Comparison of ENCODE assay signal across 8 cellular contexts in the genomic region with DNA sequence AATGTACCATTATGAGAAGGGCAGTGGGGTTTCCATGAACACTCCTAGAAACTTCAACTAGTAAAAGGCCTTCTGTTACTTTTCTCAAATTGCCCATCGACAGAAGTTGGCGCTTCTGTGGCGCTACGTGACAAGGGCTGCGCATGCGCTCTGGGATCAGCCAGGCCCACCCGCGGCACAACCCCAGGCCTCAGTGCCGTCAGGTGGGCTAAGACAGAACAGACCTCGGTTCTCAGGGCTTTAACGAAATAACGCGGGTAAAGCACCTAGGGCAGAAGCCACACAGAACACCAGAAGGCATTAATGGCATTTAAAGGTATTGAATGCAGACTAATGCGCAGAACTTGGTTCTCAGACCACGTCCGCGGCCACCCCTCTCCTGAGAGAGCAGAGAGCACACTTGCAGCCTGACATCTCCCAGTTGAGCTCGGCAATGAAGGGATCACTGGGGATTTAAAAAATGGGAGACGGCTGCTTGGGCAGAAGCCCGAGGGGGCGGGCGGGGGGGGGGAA.
DNase-seq lines count a peak whose midpoint lies in the region; TF ChIP-seq lines count a peak whose summit lies in the region.

No MANE protein-coding gene starts in this region.

- peak overlapping the region; percentile 99 for H3K27ac Mint-ChIP-seq in progenitor cell of endocrine pancreas

- H2AFZ ChIP-seq in GM23248, result peak overlapping the region; percentile 90
- peak overlapping the region; percentile 99 for H2AFZ ChIP-seq in Loucy (ENCODE audit: low read length)
- H2AFZ ChIP-seq in SU-DHL-6 (ENCODE audit: low read depth, low read length, severe bottlenecking), result peak overlapping the region; percentile 93

- H3K4me1 ChIP-seq in GM23248 (ENCODE audit: insufficient read depth) (no peaks in the 10 kb centered on the region), Loucy (ENCODE audit: insufficient read depth, low read length, poor library complexity, severe bottlenecking) (peaks cover 7% of the 10 kb centered on the region), left ventricle myocardium inferior (peaks cover 17% of the 10 kb centered on the region)

- H3K4me2 ChIP-seq in GM23248 (ENCODE audit: unreplicated experiment) (peak overlapping the region; percentile 77), Loucy (ENCODE audit: low read depth, low read length, poor library complexity, severe bottlenecking) (peak overlapping the region; percentile 71), SU-DHL-6 (ENCODE audit: low read depth, low read length, poor library complexity, severe bottlenecking) (peak overlapping the region; percentile 74)

- H3K9ac ChIP-seq in GM23248 (peak overlapping the region; percentile 45; the same call in 1 of the 2 replicates), Loucy (ENCODE audit: low read depth, low read length, poor library complexity, severe bottlenecking) (peak overlapping the region; percentile 91), SU-DHL-6 (ENCODE audit: low read length) (peak overlapping the region; percentile 74)

- H3F3A ChIP-seq in GM23248 (ENCODE audit: insufficient read depth), result peaks cover 9% of the 10 kb centered on the region
- peaks cover 4% of the 10 kb centered on the region; the same call in 1 of the 2 replicates for H3F3A ChIP-seq in Loucy (ENCODE audit: low read depth)
- peaks cover 8% of the 10 kb centered on the region; the same call in 1 of the 2 replicates for H3F3A ChIP-seq in SU-DHL-6 (ENCODE audit: insufficient read depth)

- H4K20me1 ChIP-seq in GM23248 (ENCODE audit: insufficient read depth) (no peaks in the 10 kb centered on the region), Loucy (ENCODE audit: insufficient read depth, low read length, poor library complexity, severe bottlenecking) (no peaks in the 10 kb centered on the region), SU-DHL-6 (ENCODE audit: low read depth, low read length) (no peaks in the 10 kb centered on the region)

- H3K9me3 Mint-ChIP-seq in progenitor cell of endocrine pancreas (ENCODE audit: low read depth), result no peaks in the 10 kb centered on the region

- H3K27ac ChIP-seq in GM23248, result no peak overlapping the region
- peak overlapping the region; percentile 94 for H3K27ac ChIP-seq in SU-DHL-6 (ENCODE audit: low read depth, low read length)
- H3K27ac ChIP-seq in left ventricle myocardium inferior (replicated peaks), result peak overlapping the region; percentile 97

- in situ Hi-C loops in GM23248 (cut with MboI), result no loop called here

- H3K4me3 Mint-ChIP-seq in progenitor cell of endocrine pancreas (ENCODE audit: low read depth), result peak overlapping the region; percentile 94

- peaks cover 3% of the 10 kb centered on the region for H3K4me1 Mint-ChIP-seq in progenitor cell of endocrine pancreas (ENCODE audit: low read depth)

- TF ChIP-seq CTCF in Loucy (conservative IDR thresholded peaks at IDR 0.05; ENCODE audit: low read length) (no peak), SU-DHL-6 (IDR thresholded peaks at IDR 0.05; ENCODE audit: insufficient read depth, low read length, poor library complexity, severe bottlenecking) (no peak), left ventricle myocardium inferior (IDR thresholded peaks at IDR 0.05; ENCODE audit: borderline replicate concordance) (no peak), progenitor cell of endocrine pancreas (IDR thresholded peaks at IDR 0.05; ENCODE audit: unreplicated experiment) (no peak)

- peaks cover 2% of the 10 kb centered on the region for H3K36me3 Mint-ChIP-seq in progenitor cell of endocrine pancreas (ENCODE audit: insufficient read depth)

- H3K36me3 ChIP-seq in GM23248 (ENCODE audit: low read depth) (no peaks in the 10 kb centered on the region), Loucy (ENCODE audit: insufficient read depth, low read length) (no peaks in the 10 kb centered on the region), SU-DHL-6 (ENCODE audit: low read length) (no peaks in the 10 kb centered on the region), left ventricle myocardium inferior (no peaks in the 10 kb centered on the region)

- H3K4me3 ChIP-seq in GM23248 (peak overlapping the region; percentile 79), Loucy (ENCODE audit: low read length, poor library complexity, severe bottlenecking) (peak overlapping the region; percentile 90), SU-DHL-6 (ENCODE audit: insufficient read depth, low read length, poor library complexity, severe bottlenecking) (peak overlapping the region; percentile 28), left ventricle myocardium inferior (peak overlapping the region; percentile 81)

- DNase-seq in DMS79 treated with DMSO at 0.1 percent for 48 hours (lab: John Stamatoyannopoulos, UW) (peak; percentile 44), GM23248 (peak; percentile 60), amniotic epithelial cell (ENCODE audit: low read depth) (peak; percentile 34), left ventricle myocardium inferior (peak; percentile 83), progenitor cell of endocrine pancreas (ENCODE audit: low spot score, unreplicated experiment) (peak; percentile 57), ureter (ENCODE audit: low spot score) (peak; percentile 81)

- H3K27me3 ChIP-seq in GM23248 (replicated peaks; ENCODE audit: insufficient read depth), result no peaks in the 10 kb centered on the region
- no peaks in the 10 kb centered on the region for H3K27me3 ChIP-seq in Loucy (ENCODE audit: insufficient read depth, low read length, poor library complexity, severe bottlenecking)
- no peaks in the 10 kb centered on the region for H3K27me3 ChIP-seq in SU-DHL-6 (ENCODE audit: low read length)
- H3K27me3 ChIP-seq in left ventricle myocardium inferior (ENCODE audit: low read depth), result no peaks in the 10 kb centered on the region

- H3K79me2 ChIP-seq in GM23248 (ENCODE audit: insufficient read depth), result no peaks in the 10 kb centered on the region
- no peaks in the 10 kb centered on the region for H3K79me2 ChIP-seq in Loucy (ENCODE audit: insufficient read depth, low read length)
- H3K79me2 ChIP-seq in SU-DHL-6 (ENCODE audit: insufficient read depth, low read length), result no peaks in the 10 kb centered on the region

- H3K27me3 Mint-ChIP-seq in progenitor cell of endocrine pancreas, result no peaks in the 10 kb centered on the region

- H3K9me2 ChIP-seq in GM23248 (ENCODE audit: insufficient read depth) (no peaks in the 10 kb centered on the region), Loucy (replicated peaks; ENCODE audit: low read depth, low read length) (no peaks in the 10 kb centered on the region), SU-DHL-6 (replicated peaks; ENCODE audit: insufficient read depth, low read length) (no peaks in the 10 kb centered on the region)

- H3K9me3 ChIP-seq in GM23248 (ENCODE audit: low read depth), result no peaks in the 10 kb centered on the region
- H3K9me3 ChIP-seq in Loucy (ENCODE audit: insufficient read depth, low read depth, low read length), result no peaks in the 10 kb centered on the region
- H3K9me3 ChIP-seq in SU-DHL-6 (ENCODE audit: insufficient read depth, low read length), result no peaks in the 10 kb centered on the region
- no peaks in the 10 kb centered on the region for H3K9me3 ChIP-seq in left ventricle myocardium inferior (replicated peaks)

- intact Hi-C loops in left ventricle myocardium inferior (cut with micrococcal nuclease), result no loop called here

- WGBS in GM23248 (ENCODE audit: low coverage in 1 of 2, low lambda C conversion rate in 2 of 2, missing lambda C conversion rate in 2 of 2), 2 experiments, result 3 to 4% methylated on average over 21 to 22 of the region's 22 CpGs

Comparison
In these comparisons a context has a peak if more than half of its experiments do, and no peak if none do; other contexts are left out.
1. H3K4me3 ChIP-seq: peak in every context shown above with its lines; median percentile 90 in Loucy; 81 in left ventricle myocardium inferior; 79 in GM23248; 28 in SU-DHL-6.